24 cellular contexts compared by ENCODE assay signal in the genomic region with DNA sequence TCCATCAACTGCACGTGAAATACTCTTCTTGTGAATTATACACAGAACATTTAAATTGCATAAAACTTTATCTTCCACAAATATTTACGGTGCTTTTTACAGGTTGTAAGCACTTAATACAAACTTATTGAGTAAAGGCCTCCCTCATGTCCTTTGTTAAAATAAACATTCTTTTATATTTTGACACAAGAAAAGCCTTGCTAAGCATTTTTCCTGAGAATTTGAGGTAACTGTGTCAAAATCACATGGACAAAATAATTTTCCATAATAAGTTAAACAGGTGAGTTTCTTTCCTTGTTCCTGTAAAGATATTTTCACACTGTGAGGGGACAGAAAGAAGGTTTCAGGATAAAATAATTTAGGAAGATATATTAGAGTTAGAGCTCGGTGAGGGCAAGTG.
A peak's percentile ranks its signal among the peaks of the same experiment; 100 is the strongest.
DNase-seq lines count a peak whose midpoint lies in the region; ATAC-seq, FAIRE-seq and TF ChIP-seq lines count a peak whose summit lies in the region.
"Had no signal": no experiment of that assay in that cellular context is flagged by ENCODE, and none has a peak within 500 bp of the region (broad histone marks: within the 10 kb centered on the region; RNA-seq: fewer than 3 reads in every experiment).

No MANE protein-coding gene starts in this region.

- H3K36me3 ChIP-seq in HepG2 (replicated peaks in 1 of 2; ENCODE audit: control insufficient read depth in 1 of 2, insufficient read depth in 2 of 2, low read length in 2 of 2) (no peaks in the 10 kb centered on the region), right lobe of liver (no peaks in the 10 kb centered on the region), OCI-LY1 (ENCODE audit: insufficient read depth, low read length) (no peaks in the 10 kb centered on the region)
- H3K36me3 ChIP-seq: BE2C, BLaER1 had no signal

- 78% methylated on average over 3 of the region's 3 CpGs for WGBS in HepG2 (ENCODE audit: low lambda C conversion rate)
- 38% methylated on average over 3 of the region's 3 CpGs for WGBS in right lobe of liver (ENCODE audit: insufficient coverage, low coverage, low lambda C conversion rate, missing lambda C conversion rate)

- no peaks in the 10 kb centered on the region for H3K9me2 ChIP-seq in OCI-LY1 (ENCODE audit: low read depth, low read length)

- H3K79me2 ChIP-seq in HepG2 (ENCODE audit: insufficient read depth, low read length) (no peaks in the 10 kb centered on the region), OCI-LY1 (ENCODE audit: insufficient read depth, low read length) (no peaks in the 10 kb centered on the region)

- TF ChIP-seq RAD21 in HepG2 (CRISPR knock-in tag; IDR thresholded peaks at IDR 0.05): no peak

- peaks cover 28% of the 10 kb centered on the region for H3K4me1 ChIP-seq in HepG2 (ENCODE audit: insufficient read depth, low read length)
- H3K4me1 ChIP-seq in right lobe of liver: no peaks in the 10 kb centered on the region
- H3K4me1 ChIP-seq in OCI-LY1 (ENCODE audit: insufficient read depth, low read length, severe bottlenecking): no peaks in the 10 kb centered on the region
- H3K4me1 ChIP-seq: BE2C, BLaER1 had no signal

- CTCF ChIA-PET in HepG2 (lab: Yijun Ruan, JAX; ENCODE audit: low intra/inter-chr PET ratio, low total read pairs): no interaction called here

- H3K27ac ChIP-seq in HepG2 (ENCODE audit: extremely low read length, insufficient read depth, low read length) (no peak overlapping the region), right lobe of liver (no peak overlapping the region), OCI-LY1 (ENCODE audit: low read depth, low read length, poor library complexity, severe bottlenecking) (no peak overlapping the region)
- H3K27ac ChIP-seq: 22Rv1, BLaER1 had no signal

- no peak for TF ChIP-seq CTCF in HepG2 (CRISPR knock-in tag; IDR thresholded peaks at IDR 0.05)
- TF ChIP-seq CTCF in right lobe of liver (IDR thresholded peaks at IDR 0.05): no peak
- no peak for TF ChIP-seq CTCF in OCI-LY1 (IDR thresholded peaks at IDR 0.05; ENCODE audit: low read length)

- in situ Hi-C loops in HepG2 (cut with HindIII; ENCODE audit: extremely low pct_ligation_motif_present, low pct_unique_long_range_greater_than_20kb): no loop called here

- no peak for TF ChIP-seq POLR2A in HepG2 (IDR thresholded peaks at IDR 0.05; ENCODE audit: insufficient read depth in 1 of 2, low read depth in 2 of 2, low read length in 2 of 2)
- TF ChIP-seq POLR2A in right lobe of liver (IDR thresholded peaks at IDR 0.05): no peak

- H3K4me3 ChIP-seq in HepG2 (replicated peaks in 1 of 3; ENCODE audit: insufficient read depth in 1 of 3, low read depth in 2 of 3, low read length in 3 of 3) (no peak overlapping the region), right lobe of liver (no peak overlapping the region), OCI-LY1 (ENCODE audit: low read depth, low read length, poor library complexity, severe bottlenecking) (no peak overlapping the region)
- H3K4me3 ChIP-seq: BLaER1, GM12878 had no signal

- no peak for FAIRE-seq in HepG2 (lab: Jason Lieb, UNC)
- FAIRE-seq: GM12878, GM12892, GM18507 had no signal

- intact Hi-C loops in HepG2 (cut with micrococcal nuclease; ENCODE audit: unreplicated experiment) (no loop called here), right lobe of liver (cut with DNase I) (no loop called here)

- no peaks in the 10 kb centered on the region for H4K20me1 ChIP-seq in HepG2 (ENCODE audit: insufficient read depth, low read length)
- H4K20me1 ChIP-seq in OCI-LY1 (ENCODE audit: insufficient read depth, low read length): no peaks in the 10 kb centered on the region
- H4K20me1 ChIP-seq: BLaER1 had no signal

- no peaks in the 10 kb centered on the region for H3K27me3 ChIP-seq in HepG2 (ENCODE audit: control insufficient read depth in 1 of 2, insufficient read depth in 2 of 2, low read length in 2 of 2)
- no peaks in the 10 kb centered on the region for H3K27me3 ChIP-seq in right lobe of liver
- H3K27me3 ChIP-seq in OCI-LY1 (ENCODE audit: insufficient read depth, low read length): no peaks in the 10 kb centered on the region
- H3K27me3 ChIP-seq: BE2C, BLaER1 had no signal

- H3K4me2 ChIP-seq in HepG2 (ENCODE audit: low read depth, low read length) (no peak overlapping the region), OCI-LY1 (ENCODE audit: low read length) (no peak overlapping the region)
- H3K4me2 ChIP-seq: BLaER1 had no signal

- H2AFZ ChIP-seq in HepG2 (ENCODE audit: low read length): no peak overlapping the region
- H2AFZ ChIP-seq in OCI-LY1 (ENCODE audit: low read length): peak overlapping the region; percentile 69; the same call in 1 of the 2 replicates

- no peaks in the 10 kb centered on the region for H3F3A ChIP-seq in OCI-LY1 (ENCODE audit: insufficient read depth, low read length)

- BruUV-seq in HepG2 (replicated peaks; lab: Mats Ljungman, UMichigan): no TSS peak

- DNase-seq in HepG2 (ENCODE audit: low spot score): no peak
- DNase-seq in right lobe of liver: no peak
- DNase-seq in activated CD4-positive, alpha-beta T cell treated with anti-CD3 and anti-CD28 coated beads for 4 hours: no peak
- DNase-seq: ACHN; BE2C; C1 segment of cervical spinal cord; CD4-positive, alpha-beta memory T cell; CD4-positive, CD25-positive, alpha-beta regulatory T cell; CD8-positive, alpha-beta memory T cell; COR-L47; DMS 273 treated with DMSO at 0.1 percent for 48 hours; DMS153; DMS53; DMS79; DND-41; EL; GDM1 had no signal

- POLR2A ChIA-PET in HepG2 (lab: Yijun Ruan, JAX): no interaction called here

- H3K9ac ChIP-seq in HepG2 (ENCODE audit: insufficient read depth, low read depth, low read length) (no peak overlapping the region), OCI-LY1 (ENCODE audit: low read length) (no peak overlapping the region)
- H3K9ac ChIP-seq: BLaER1 had no signal

- no peak for TF ChIP-seq EP300 in HepG2 (IDR thresholded peaks at IDR 0.05; ENCODE audit: low read depth in 2 of 2, low read length in 2 of 2)
- no peak for TF ChIP-seq EP300 in HepG2 (CRISPR knock-in tag; IDR thresholded peaks at IDR 0.05; ENCODE audit: borderline replicate concordance)

- ATAC-seq in HepG2 (no peak), right lobe of liver (no peak), GM19351 (IDR thresholded peaks at IDR 0.05; ENCODE audit: unreplicated experiment) (no peak)
- ATAC-seq: GM12878 had no signal

- H3K9me3 ChIP-seq in HepG2 (ENCODE audit: low read length): no peaks in the 10 kb centered on the region
- H3K9me3 ChIP-seq in right lobe of liver: no peaks in the 10 kb centered on the region
- no peaks in the 10 kb centered on the region for H3K9me3 ChIP-seq in OCI-LY1 (ENCODE audit: low read length)
- H3K9me3 ChIP-seq: BE2C, BLaER1 had no signal

TF ChIP-seq in HepG2, 621 proteins besides CTCF, POLR2A, EP300 and RAD21:
- TF ChIP-seq ZNF562 (CRISPR knock-in tag; IDR thresholded peaks at IDR 0.05; ENCODE audit: borderline replicate concordance) (no peak), MAFF (IDR thresholded peaks at IDR 0.05; ENCODE audit: low read depth, low read length) (peak; percentile 72), NKX3-1 (CRISPR knock-in tag; IDR thresholded peaks at IDR 0.05) (no peak), MAFK (conservative IDR thresholded peaks at IDR 0.05 in 1 of 2, IDR thresholded peaks at IDR 0.05 in 1 of 2; ENCODE audit: low read length in 2 of 2) (peak; percentile 75 to 81)
